Comparison of ENCODE assay signal across 22 cellular contexts in genomic region chr2:65452150-65452895, GRCh38.
"Had no signal": no experiment of that assay in that cellular context is flagged by ENCODE, and none has a peak within 500 bp of the region (broad histone marks: within the 10 kb centered on the region; RNA-seq: fewer than 3 reads in every experiment).

No MANE protein-coding gene starts in this region.

- H3K79me2 ChIP-seq: parathyroid adenoma had no signal

- H3K36me3 ChIP-seq: brain microvascular endothelial cell, esophagus muscularis mucosa, heart right ventricle, sigmoid colon had no signal

- H3K4me1 ChIP-seq: esophagus muscularis mucosa, parathyroid adenoma, sigmoid colon had no signal

- H3K9me3 ChIP-seq: esophagus muscularis mucosa, sigmoid colon had no signal

- H2AFZ ChIP-seq: parathyroid adenoma had no signal

- H3K4me1 Mint-ChIP-seq: immature natural killer cell, T-helper 17 cell had no signal

- H3K9ac ChIP-seq: parathyroid adenoma had no signal

- FAIRE-seq: endometrium had no signal

- H3K27ac Mint-ChIP-seq: immature natural killer cell; naive thymus-derived CD4-positive, alpha-beta T cell; T-helper 17 cell had no signal

- H3K4me3 Mint-ChIP-seq: immature natural killer cell; naive thymus-derived CD4-positive, alpha-beta T cell; T-helper 17 cell had no signal

- H3K4me3 ChIP-seq: coronary artery, esophagus muscularis mucosa, heart right ventricle, lung, sigmoid colon had no signal

- H3K36me3 Mint-ChIP-seq: immature natural killer cell had no signal

- H3K9me3 Mint-ChIP-seq: immature natural killer cell had no signal

- DNase-seq: activated CD4-positive, alpha-beta T cell treated with anti-CD3 and anti-CD28 coated beads, Interleukin-2, amount 50 U/mL, for 1 hour; activated CD4-positive, CD25-positive, alpha-beta regulatory T cell treated with anti-CD3 and anti-CD28 coated beads, Interleukin-2, amount 50 U/mL, for 72 hours; activated CD8-positive, alpha-beta memory T cell treated with anti-CD3 and anti-CD28 coated beads for 24 hours; activated CD8-positive, alpha-beta memory T cell treated with anti-CD3 and anti-CD28 coated beads, Interleukin-2, amount 50 U/mL, for 48 hours; activated effector memory CD4-positive, alpha-beta T cell treated with Interleukin-2 at 50 U/mL for 16 hours; activated naive CD4-positive, alpha-beta T cell treated with anti-CD3 and anti-CD28 coated beads, Interleukin-2, amount 50 U/mL, for 16 hours; activated T-cell treated with anti-CD3 and anti-CD28 coated beads, Interleukin-2, amount 50 U/mL, for 48 hours; aorta; brain microvascular endothelial cell; heart right ventricle; immature natural killer cell; left cardiac atrium; naive thymus-derived CD4-positive, alpha-beta T cell; sigmoid colon; stimulated activated naive CD4-positive, alpha-beta T cell; T-helper 17 cell had no signal

- H3K27ac ChIP-seq: brain microvascular endothelial cell, coronary artery, esophagus muscularis mucosa, heart right ventricle, parathyroid adenoma, sigmoid colon, VCaP had no signal

- H3K27me3 ChIP-seq: brain microvascular endothelial cell, esophagus muscularis mucosa, heart right ventricle, sigmoid colon had no signal

- ATAC-seq: heart right ventricle; left cardiac atrium; naive thymus-derived CD4-positive, alpha-beta T cell; T-helper 17 cell had no signal
